ENCODE assay signal across 8 cellular contexts in the genomic region with DNA sequence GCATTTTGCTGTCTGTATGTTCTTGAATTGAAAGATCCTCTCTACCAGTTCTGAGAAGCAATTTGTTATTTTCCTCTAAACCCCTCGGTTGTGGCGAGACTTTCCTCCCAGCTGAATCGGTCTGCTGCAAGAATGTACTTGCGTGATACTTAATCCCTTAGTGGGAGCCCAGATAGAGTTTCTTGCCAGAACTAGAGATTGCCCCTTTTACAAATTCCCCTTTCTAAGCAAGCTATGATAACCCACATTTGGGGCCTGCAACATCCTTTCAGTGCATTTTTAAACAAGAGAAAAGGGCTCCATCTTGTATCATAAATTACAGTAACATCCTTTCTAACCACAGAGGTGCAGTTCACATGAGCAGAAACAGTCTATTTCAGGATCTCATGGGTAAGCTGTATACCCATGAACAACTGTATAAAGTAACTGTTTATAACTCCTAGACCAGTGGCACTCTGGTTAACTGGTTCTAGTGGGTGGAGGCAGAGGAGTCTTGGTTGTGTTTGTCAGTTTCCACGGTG.
DNase-seq lines count a peak whose midpoint lies in the region; ATAC-seq and TF ChIP-seq lines count a peak whose summit lies in the region.

No MANE protein-coding gene starts in this region.

- H3K9me3 ChIP-seq in CD4-positive, alpha-beta T cell (ENCODE audit: control insufficient read depth, low read length), result no peaks in the 10 kb centered on the region

- H3K27me3 ChIP-seq in CD4-positive, alpha-beta T cell (ENCODE audit: control insufficient read depth, insufficient read depth, low read length), result no peaks in the 10 kb centered on the region

- peak overlapping the region; percentile 92 for H3K27ac Mint-ChIP-seq in CD4-positive, alpha-beta T cell
- H3K27ac Mint-ChIP-seq in immature natural killer cell (peak overlapping the region; percentile 43 to 78 (median 58)), Calu3 (ENCODE audit: unreplicated experiment) (no peak overlapping the region)

- TF ChIP-seq CTCF in CD4-positive, alpha-beta T cell (IDR thresholded peaks at IDR 0.05), result no peak
- TF ChIP-seq CTCF in Calu3 (IDR thresholded peaks at IDR 0.05; ENCODE audit: unreplicated experiment), result no peak

- peak in 4 of 10 experiments; percentile 5 to 26 (median 8) for DNase-seq in CD4-positive, alpha-beta T cell
- DNase-seq in RPMI7951 (ENCODE audit: low read depth) (peak; percentile 39), immature natural killer cell (no peak), UCSD-AML1 (lab: John Stamatoyannopoulos, UW; ENCODE audit: unreplicated experiment) (no peak), Calu3 (no peak)
- DNase-seq in stimulated activated CD4-positive, alpha-beta T cell treated with anti-CD3 and anti-CD28 coated beads, Interleukin-4, amount 100 ng/mL, for 24 hours, result no peak

- H3K27ac ChIP-seq in CD4-positive, alpha-beta T cell (ENCODE audit: low read depth, low read length), result peak overlapping the region; percentile 62

- ATAC-seq in CD4-positive, alpha-beta T cell (ENCODE audit: poor library complexity), result peak; percentile 75
- ATAC-seq in GM21390 (IDR thresholded peaks at IDR 0.05; ENCODE audit: unreplicated experiment) (peak; percentile 41), HG03571 (IDR thresholded peaks at IDR 0.05; ENCODE audit: unreplicated experiment) (no peak)

- intact Hi-C loops in CD4-positive, alpha-beta T cell (cut with DNase I, micrococcal nuclease), result loop anchor here in 1 of 2 experiments (2.0 to 5.0 kb wide), 5 partner anchors 44 to 161 kb away; no protein-coding TSS in a partner anchor
- intact Hi-C loops in Calu3 (cut with micrococcal nuclease; ENCODE audit: unreplicated experiment), result no loop called here

- CTCF ChIA-PET in CD4-positive, alpha-beta T cell (lab: Charles Lee), result interaction anchor here (1.6 kb wide), 1 partner anchor 125 kb away, joined by 3 read pairs; no protein-coding TSS in a partner anchor
- CTCF ChIA-PET in Calu3 (lab: Charles Lee), result no interaction called here

- BruUV-seq in Calu3 (replicated peaks; lab: Mats Ljungman, UMichigan), result no TSS peak

- peaks cover 45% of the 10 kb centered on the region for H3K4me1 Mint-ChIP-seq in CD4-positive, alpha-beta T cell (ENCODE audit: low read depth)
- H3K4me1 Mint-ChIP-seq in immature natural killer cell (peaks cover 35 to 38% of the 10 kb centered on the region in 2 donors), Calu3 (ENCODE audit: low read depth, unreplicated experiment) (peaks cover 27% of the 10 kb centered on the region)

- POLR2A ChIA-PET in CD4-positive, alpha-beta T cell (lab: Charles Lee), result interaction anchor here (0.6 to 2.7 kb wide), 17 partner anchors 30 to 166 kb away, joined by 3 to 30 read pairs (median 5); no protein-coding TSS in a partner anchor

- no peaks in the 10 kb centered on the region for H3K27me3 Mint-ChIP-seq in CD4-positive, alpha-beta T cell
- H3K27me3 Mint-ChIP-seq in immature natural killer cell (ENCODE audit: low read depth in 3 of 3) (no peaks in the 10 kb centered on the region), Calu3 (ENCODE audit: unreplicated experiment) (no peaks in the 10 kb centered on the region)

- no peaks in the 10 kb centered on the region for H3K9me3 Mint-ChIP-seq in CD4-positive, alpha-beta T cell
- H3K9me3 Mint-ChIP-seq in immature natural killer cell (no peaks in the 10 kb centered on the region), Calu3 (ENCODE audit: low read depth, unreplicated experiment) (no peaks in the 10 kb centered on the region)

- H3K36me3 Mint-ChIP-seq in CD4-positive, alpha-beta T cell (ENCODE audit: low read depth), result no peaks in the 10 kb centered on the region
- no peaks in the 10 kb centered on the region for H3K36me3 Mint-ChIP-seq in immature natural killer cell
- no peaks in the 10 kb centered on the region for H3K36me3 Mint-ChIP-seq in Calu3 (ENCODE audit: insufficient read depth, unreplicated experiment)

- peak overlapping the region; percentile 54 for H3K4me3 Mint-ChIP-seq in CD4-positive, alpha-beta T cell
- peak overlapping the region; percentile 3 to 46 (median 24) for H3K4me3 Mint-ChIP-seq in immature natural killer cell
- H3K4me3 Mint-ChIP-seq in Calu3 (ENCODE audit: low read depth, unreplicated experiment), result no peak overlapping the region
